2 cellular contexts compared by ENCODE assay signal in the genomic region with DNA sequence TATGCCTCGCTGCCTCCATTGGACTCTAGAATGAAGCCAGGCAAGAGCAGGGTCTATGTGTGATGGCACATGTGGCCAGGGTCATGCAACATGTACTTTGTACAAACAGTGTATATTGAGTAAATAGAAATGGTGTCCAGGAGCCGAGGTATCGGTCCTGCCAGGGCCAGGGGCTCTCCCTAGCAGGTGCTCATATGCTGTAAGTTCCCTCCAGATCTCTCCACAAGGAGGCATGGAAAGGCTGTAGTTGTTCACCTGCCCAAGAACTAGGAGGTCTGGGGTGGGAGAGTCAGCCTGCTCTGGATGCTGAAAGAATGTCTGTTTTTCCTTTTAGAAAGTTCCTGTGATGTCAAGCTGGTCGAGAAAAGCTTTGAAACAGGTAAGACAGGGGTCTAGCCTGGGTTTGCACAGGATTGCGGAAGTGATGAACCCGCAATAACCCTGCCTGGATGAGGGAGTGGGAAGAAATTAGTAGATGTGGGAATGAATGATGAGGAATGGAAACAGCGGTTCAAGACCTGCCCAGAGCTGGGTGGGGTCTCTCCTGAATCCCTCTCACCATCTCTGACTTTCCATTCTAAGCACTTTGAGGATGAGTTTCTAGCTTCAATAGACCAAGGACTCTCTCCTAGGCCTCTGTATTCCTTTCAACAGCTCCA.
TF ChIP-seq lines count a peak whose summit lies in the region.

No MANE protein-coding gene starts in this region.

TF ChIP-seq in SK-N-SH, 30 proteins besides CTCF, POLR2A, EP300 and RAD21 (continued from another document):
- TF ChIP-seq, protein P1, sequence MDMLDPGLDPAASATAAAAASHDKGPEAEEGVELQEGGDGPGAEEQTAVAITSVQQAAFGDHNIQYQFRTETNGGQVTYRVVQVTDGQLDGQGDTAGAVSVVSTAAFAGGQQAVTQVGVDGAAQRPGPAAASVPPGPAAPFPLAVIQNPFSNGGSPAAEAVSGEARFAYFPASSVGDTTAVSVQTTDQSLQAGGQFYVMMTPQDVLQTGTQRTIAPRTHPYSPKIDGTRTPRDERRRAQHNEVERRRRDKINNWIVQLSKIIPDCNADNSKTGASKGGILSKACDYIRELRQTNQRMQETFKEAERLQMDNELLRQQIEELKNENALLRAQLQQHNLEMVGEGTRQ (IDR thresholded peaks at IDR 0.05; ENCODE audit: borderline replicate concordance, low read depth, low read length): no peak
- TF ChIP-seq RXRA (IDR thresholded peaks at IDR 0.05; ENCODE audit: borderline replicate concordance, low read depth): no peak
- no peak for TF ChIP-seq NFIC (IDR thresholded peaks at IDR 0.05; ENCODE audit: borderline replicate concordance)
- TF ChIP-seq FOXM1 (IDR thresholded peaks at IDR 0.05; ENCODE audit: low read depth): no peak
- no peak for TF ChIP-seq ELF1 (IDR thresholded peaks at IDR 0.05)
- TF ChIP-seq TAF1 (IDR thresholded peaks at IDR 0.05; ENCODE audit: borderline replicate concordance, low read depth, low read length): no peak
- TF ChIP-seq TCF12 (IDR thresholded peaks at IDR 0.05): no peak

TF ChIP-seq in SK-N-SH treated with all-trans-retinoic acid at 6 μM for 48 hours, 23 proteins besides CTCF, POLR2A, EP300 and RAD21 (continued from another document):
- TF ChIP-seq, protein P2, sequence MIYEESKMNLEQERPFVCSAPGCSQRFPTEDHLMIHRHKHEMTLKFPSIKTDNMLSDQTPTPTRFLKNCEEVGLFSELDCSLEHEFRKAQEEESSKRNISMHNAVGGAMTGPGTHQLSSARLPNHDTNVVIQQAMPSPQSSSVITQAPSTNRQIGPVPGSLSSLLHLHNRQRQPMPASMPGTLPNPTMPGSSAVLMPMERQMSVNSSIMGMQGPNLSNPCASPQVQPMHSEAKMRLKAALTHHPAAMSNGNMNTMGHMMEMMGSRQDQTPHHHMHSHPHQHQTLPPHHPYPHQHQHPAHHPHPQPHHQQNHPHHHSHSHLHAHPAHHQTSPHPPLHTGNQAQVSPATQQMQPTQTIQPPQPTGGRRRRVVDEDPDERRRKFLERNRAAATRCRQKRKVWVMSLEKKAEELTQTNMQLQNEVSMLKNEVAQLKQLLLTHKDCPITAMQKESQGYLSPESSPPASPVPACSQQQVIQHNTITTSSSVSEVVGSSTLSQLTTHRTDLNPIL (CRISPR knock-in tag; IDR thresholded peaks at IDR 0.05; ENCODE audit: low read depth): no peak
- TF ChIP-seq, protein P3, sequence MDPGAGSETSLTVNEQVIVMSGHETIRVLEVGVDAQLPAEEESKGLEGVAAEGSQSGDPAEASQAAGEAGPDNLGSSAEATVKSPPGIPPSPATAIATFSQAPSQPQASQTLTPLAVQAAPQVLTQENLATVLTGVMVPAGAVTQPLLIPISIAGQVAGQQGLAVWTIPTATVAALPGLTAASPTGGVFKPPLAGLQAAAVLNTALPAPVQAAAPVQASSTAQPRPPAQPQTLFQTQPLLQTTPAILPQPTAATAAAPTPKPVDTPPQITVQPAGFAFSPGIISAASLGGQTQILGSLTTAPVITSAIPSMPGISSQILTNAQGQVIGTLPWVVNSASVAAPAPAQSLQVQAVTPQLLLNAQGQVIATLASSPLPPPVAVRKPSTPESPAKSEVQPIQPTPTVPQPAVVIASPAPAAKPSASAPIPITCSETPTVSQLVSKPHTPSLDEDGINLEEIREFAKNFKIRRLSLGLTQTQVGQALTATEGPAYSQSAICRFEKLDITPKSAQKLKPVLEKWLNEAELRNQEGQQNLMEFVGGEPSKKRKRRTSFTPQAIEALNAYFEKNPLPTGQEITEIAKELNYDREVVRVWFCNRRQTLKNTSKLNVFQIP (CRISPR knock-in tag; IDR thresholded peaks at IDR 0.05; ENCODE audit: borderline replicate concordance, low read depth): no peak
- TF ChIP-seq OSR1 (CRISPR knock-in tag; IDR thresholded peaks at IDR 0.05) (no peak), ZNF8 (CRISPR knock-in tag; IDR thresholded peaks at IDR 0.05) (no peak), BACH2 (CRISPR knock-in tag; IDR thresholded peaks at IDR 0.05; ENCODE audit: borderline replicate concordance) (no peak), ESRRG (CRISPR knock-in tag; IDR thresholded peaks at IDR 0.05) (no peak), ZC3H10 (CRISPR knock-in tag; IDR thresholded peaks at IDR 0.05) (no peak), CSDC2 (CRISPR knock-in tag; IDR thresholded peaks at IDR 0.05) (no peak), ZNF70 (CRISPR knock-in tag; IDR thresholded peaks at IDR 0.05) (no peak), TOX (CRISPR knock-in tag; IDR thresholded peaks at IDR 0.05; ENCODE audit: borderline replicate concordance) (no peak)
- TF ChIP-seq, protein P4, sequence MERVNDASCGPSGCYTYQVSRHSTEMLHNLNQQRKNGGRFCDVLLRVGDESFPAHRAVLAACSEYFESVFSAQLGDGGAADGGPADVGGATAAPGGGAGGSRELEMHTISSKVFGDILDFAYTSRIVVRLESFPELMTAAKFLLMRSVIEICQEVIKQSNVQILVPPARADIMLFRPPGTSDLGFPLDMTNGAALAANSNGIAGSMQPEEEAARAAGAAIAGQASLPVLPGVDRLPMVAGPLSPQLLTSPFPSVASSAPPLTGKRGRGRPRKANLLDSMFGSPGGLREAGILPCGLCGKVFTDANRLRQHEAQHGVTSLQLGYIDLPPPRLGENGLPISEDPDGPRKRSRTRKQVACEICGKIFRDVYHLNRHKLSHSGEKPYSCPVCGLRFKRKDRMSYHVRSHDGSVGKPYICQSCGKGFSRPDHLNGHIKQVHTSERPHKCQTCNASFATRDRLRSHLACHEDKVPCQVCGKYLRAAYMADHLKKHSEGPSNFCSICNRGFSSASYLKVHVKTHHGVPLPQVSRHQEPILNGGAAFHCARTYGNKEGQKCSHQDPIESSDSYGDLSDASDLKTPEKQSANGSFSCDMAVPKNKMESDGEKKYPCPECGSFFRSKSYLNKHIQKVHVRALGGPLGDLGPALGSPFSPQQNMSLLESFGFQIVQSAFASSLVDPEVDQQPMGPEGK (CRISPR knock-in tag; IDR thresholded peaks at IDR 0.05; ENCODE audit: borderline replicate concordance): no peak
- TF ChIP-seq, protein P5, sequence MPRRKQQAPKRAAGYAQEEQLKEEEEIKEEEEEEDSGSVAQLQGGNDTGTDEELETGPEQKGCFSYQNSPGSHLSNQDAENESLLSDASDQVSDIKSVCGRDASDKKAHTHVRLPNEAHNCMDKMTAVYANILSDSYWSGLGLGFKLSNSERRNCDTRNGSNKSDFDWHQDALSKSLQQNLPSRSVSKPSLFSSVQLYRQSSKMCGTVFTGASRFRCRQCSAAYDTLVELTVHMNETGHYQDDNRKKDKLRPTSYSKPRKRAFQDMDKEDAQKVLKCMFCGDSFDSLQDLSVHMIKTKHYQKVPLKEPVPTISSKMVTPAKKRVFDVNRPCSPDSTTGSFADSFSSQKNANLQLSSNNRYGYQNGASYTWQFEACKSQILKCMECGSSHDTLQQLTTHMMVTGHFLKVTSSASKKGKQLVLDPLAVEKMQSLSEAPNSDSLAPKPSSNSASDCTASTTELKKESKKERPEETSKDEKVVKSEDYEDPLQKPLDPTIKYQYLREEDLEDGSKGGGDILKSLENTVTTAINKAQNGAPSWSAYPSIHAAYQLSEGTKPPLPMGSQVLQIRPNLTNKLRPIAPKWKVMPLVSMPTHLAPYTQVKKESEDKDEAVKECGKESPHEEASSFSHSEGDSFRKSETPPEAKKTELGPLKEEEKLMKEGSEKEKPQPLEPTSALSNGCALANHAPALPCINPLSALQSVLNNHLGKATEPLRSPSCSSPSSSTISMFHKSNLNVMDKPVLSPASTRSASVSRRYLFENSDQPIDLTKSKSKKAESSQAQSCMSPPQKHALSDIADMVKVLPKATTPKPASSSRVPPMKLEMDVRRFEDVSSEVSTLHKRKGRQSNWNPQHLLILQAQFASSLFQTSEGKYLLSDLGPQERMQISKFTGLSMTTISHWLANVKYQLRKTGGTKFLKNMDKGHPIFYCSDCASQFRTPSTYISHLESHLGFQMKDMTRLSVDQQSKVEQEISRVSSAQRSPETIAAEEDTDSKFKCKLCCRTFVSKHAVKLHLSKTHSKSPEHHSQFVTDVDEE (CRISPR knock-in tag; IDR thresholded peaks at IDR 0.05): no peak
